ENCODE assay signal across 11 cellular contexts in the genomic region with DNA sequence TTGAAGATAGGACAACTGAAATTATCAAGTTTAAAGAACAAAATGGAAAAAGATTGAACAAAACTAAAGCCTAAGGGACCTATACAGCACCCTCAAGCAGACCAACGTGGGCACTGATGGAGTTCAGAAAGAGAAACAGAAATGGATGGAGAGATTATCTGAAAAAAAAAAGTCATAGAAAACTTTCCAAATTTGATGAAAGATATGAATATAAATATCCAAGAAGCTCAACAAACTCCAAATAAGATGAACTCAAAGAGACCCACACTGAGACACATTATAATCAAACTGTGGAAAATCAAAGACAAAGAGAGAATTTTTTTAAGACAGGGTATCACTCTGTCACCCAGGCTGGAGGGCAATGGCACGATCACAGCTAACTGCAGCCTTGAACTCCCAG.
"Had no signal": no experiment of that assay in that cellular context is flagged by ENCODE, and none has a peak within 500 bp of the region (broad histone marks: within the 10 kb centered on the region; RNA-seq: fewer than 3 reads in every experiment).

No MANE protein-coding gene starts in this region.

- H3K9me3 ChIP-seq: adrenal gland, ascending aorta had no signal

- H3K4me3 ChIP-seq: adrenal gland, ascending aorta, body of pancreas, breast epithelium, cardiac muscle cell had no signal

- H3K27ac ChIP-seq: adrenal gland, ascending aorta, body of pancreas, brain microvascular endothelial cell, breast epithelium, cardiac muscle cell had no signal

- H3K36me3 ChIP-seq: adrenal gland, ascending aorta, brain microvascular endothelial cell, breast epithelium, cardiac muscle cell had no signal

- H3K4me1 ChIP-seq: adrenal gland, ascending aorta, body of pancreas, breast epithelium had no signal

- ATAC-seq: activated naive CD4-positive, alpha-beta T cell treated with anti-CD3 and anti-CD28 coated beads, Interleukin-2, amount 50 U/mL, for 72 hours; activated naive CD8-positive, alpha-beta T cell treated with anti-CD3 and anti-CD28 coated beads, Interleukin-2, amount 50 U/mL, for 24 hours; activated T-cell treated with anti-CD3 and anti-CD28 coated beads, Interleukin-2, amount 50 U/mL, for 4 hours; activated T-cell treated with anti-CD3 and anti-CD28 coated beads, Interleukin-2, amount 50 U/mL, for 72 hours; activated T-helper 17 cell treated with anti-CD3 and anti-CD28 coated beads, Interleukin-2, amount 50 U/mL, for 72 hours; body of pancreas had no signal
